In genomic region chr12:121932914-121933521, GRCh38 we compare ENCODE assay signal across 18 cellular contexts. TPM values are rescaled to one million over a fixed set of nuclear protein-coding genes. Genes with fewer than 3 reads are reported as not detected.
DNase-seq lines count a peak whose midpoint lies in the region; ATAC-seq and TF ChIP-seq lines count a peak whose summit lies in the region.
"Had no signal": no experiment of that assay in that cellular context is flagged by ENCODE, and none has a peak within 500 bp of the region (broad histone marks: within the 10 kb centered on the region; RNA-seq: fewer than 3 reads in every experiment).

No MANE protein-coding gene starts in this region.

- TF ChIP-seq CTCF in H9 (conservative IDR thresholded peaks at IDR 0.05) (no peak), upper lobe of right lung (IDR thresholded peaks at IDR 0.05) (no peak)

- no peak for ATAC-seq in central memory CD8-positive, alpha-beta T cell (replicated peaks; ENCODE audit: extremely low read depth, poor library complexity, severe bottlenecking)
- no peak for ATAC-seq in naive B cell (ENCODE audit: low read depth in 2 of 2)
- ATAC-seq in upper lobe of right lung: peak; percentile 8
- no peak for ATAC-seq in GM18870 (IDR thresholded peaks at IDR 0.05; ENCODE audit: unreplicated experiment)
- ATAC-seq in GM19455 (IDR thresholded peaks at IDR 0.05; ENCODE audit: unreplicated experiment): no peak

- H2BK20ac ChIP-seq in H9 (ENCODE audit: low read depth, low read length, poor library complexity, severe bottlenecking): no peak overlapping the region

- H3K4me1 ChIP-seq in H9 (ENCODE audit: insufficient read depth, low read length) (peaks cover 4% of the 10 kb centered on the region; the same call in 1 of the 2 replicates), upper lobe of right lung (no peaks in the 10 kb centered on the region)
- H3K4me1 ChIP-seq: A549, Caco-2 had no signal

- H4K5ac ChIP-seq in H9 (ENCODE audit: insufficient read length, low read depth, low read length): no peak overlapping the region

- H2BK5ac ChIP-seq in H9 (ENCODE audit: insufficient read length, low read length): no peak overlapping the region

- no peak overlapping the region for H4K91ac ChIP-seq in H9 (ENCODE audit: insufficient read length, low read depth, low read length)

- intact Hi-C loops in upper lobe of right lung (cut with DNase I): no loop called here

- no peak overlapping the region for H3K4me2 ChIP-seq in H9 (ENCODE audit: insufficient read depth, insufficient read length, low read length)
- H3K4me2 ChIP-seq: A549 had no signal

- DNase-seq in H9: no peak
- no peak for DNase-seq in central memory CD8-positive, alpha-beta T cell (ENCODE audit: low spot score in 2 of 2)
- DNase-seq in naive B cell: no peak
- DNase-seq in upper lobe of right lung: no peak
- no peak for DNase-seq in NCI-H187 (lab: John Stamatoyannopoulos, UW)
- DNase-seq: DMS153, KBM-7, NCI-H1417 treated with DMSO at 0.1 percent for 48 hours, NCI-H2029, NCI-H2171 treated with DMSO at 0.1 percent for 48 hours, NCI-H774, PC-3 had no signal

- H3K23me2 ChIP-seq in H9 (ENCODE audit: insufficient read length, low read depth, low read length, poor library complexity, severe bottlenecking): no peaks in the 10 kb centered on the region

- H2BK12ac ChIP-seq in H9 (ENCODE audit: insufficient read length, low read depth, low read length): no peak overlapping the region

- no peak overlapping the region for H2AK5ac ChIP-seq in H9 (ENCODE audit: insufficient read length, low read length)

- WGBS in H9 (ENCODE audit: extremely low coverage, insufficient read length, low lambda C conversion rate): no CpG with 5 or more reads among the region's 4 CpGs

- H3K27ac ChIP-seq in H9 (ENCODE audit: insufficient read length, low read depth, low read length) (no peak overlapping the region), upper lobe of right lung (no peak overlapping the region)
- H3K27ac ChIP-seq: A549, SJSA1 had no signal

- H3K23ac ChIP-seq in H9 (ENCODE audit: insufficient read length, low read depth, low read length): no peak overlapping the region

- H3K27me3 ChIP-seq in H9 (ENCODE audit: insufficient read depth, low read length) (no peaks in the 10 kb centered on the region), upper lobe of right lung (no peaks in the 10 kb centered on the region)
- H3K27me3 ChIP-seq: SJSA1 had no signal

- no peak overlapping the region for H2AFZ ChIP-seq in H9 (ENCODE audit: low read length)

- no peak overlapping the region for H3T11ph ChIP-seq in H9 (ENCODE audit: low read length)

- H3K27me3 Mint-ChIP-seq in H9 (ENCODE audit: low read depth) (no peaks in the 10 kb centered on the region), naive B cell (peaks cover 0 to 4% (median 0%) of the 10 kb centered on the region in 3 donors)
- H3K27me3 Mint-ChIP-seq in central memory CD8-positive, alpha-beta T cell: no peaks in the 10 kb centered on the region

- H3K9ac ChIP-seq in H9 (ENCODE audit: extremely low read depth, insufficient read length, low read length): no peak overlapping the region

- H3K4me3 Mint-ChIP-seq in H9 (no peak overlapping the region), naive B cell (peak overlapping the region in 1 of 8 donors; percentile 25)
- H3K4me3 Mint-ChIP-seq in central memory CD8-positive, alpha-beta T cell: no peak overlapping the region
- H3K4me3 Mint-ChIP-seq: CD14-positive monocyte had no signal

- H3K36me3 ChIP-seq in upper lobe of right lung: no peaks in the 10 kb centered on the region

- H3K4me3 ChIP-seq in upper lobe of right lung: no peak overlapping the region
- H3K4me3 ChIP-seq: A549, SJSA1 had no signal

- H3K14ac ChIP-seq in H9 (ENCODE audit: insufficient read depth, low read length): no peak overlapping the region

- peaks cover 4 to 8% (median 8%) of the 10 kb centered on the region in 3 experiments; a peak in 6 of 7 replicates for H3K36me3 Mint-ChIP-seq in H9 (ENCODE audit: insufficient read depth in 1 of 3, low read depth in 3 of 3)
- H3K36me3 Mint-ChIP-seq in central memory CD8-positive, alpha-beta T cell (ENCODE audit: insufficient read depth): no peaks in the 10 kb centered on the region
- H3K36me3 Mint-ChIP-seq in naive B cell: peaks cover 0 to 6% of the 10 kb centered on the region in 2 donors
- H3K36me3 Mint-ChIP-seq: CD14-positive monocyte had no signal

- no peaks in the 10 kb centered on the region for H3K79me2 ChIP-seq in H9 (ENCODE audit: insufficient read depth, low read length)

- H4K8ac ChIP-seq in H9 (replicated peaks; ENCODE audit: insufficient read length, low read depth, low read length): no peak overlapping the region

- H3K9me3 ChIP-seq in H9 (ENCODE audit: control insufficient read depth, low read depth, low read length): no peaks in the 10 kb centered on the region
- H3K9me3 ChIP-seq in upper lobe of right lung: no peaks in the 10 kb centered on the region
- H3K9me3 ChIP-seq: A549, Caco-2, SJSA1 had no signal

- no peak overlapping the region for H3K4ac ChIP-seq in H9 (ENCODE audit: low read depth, low read length)

- H3K18ac ChIP-seq in H9 (ENCODE audit: insufficient read length, low read depth, low read length): no peak overlapping the region

- no peaks in the 10 kb centered on the region for H4K20me1 ChIP-seq in H9 (ENCODE audit: control insufficient read depth, insufficient read depth, insufficient read length)

- peaks cover 16 to 21% of the 10 kb centered on the region in 2 experiments for H3K4me1 Mint-ChIP-seq in H9
- H3K4me1 Mint-ChIP-seq in central memory CD8-positive, alpha-beta T cell: no peaks in the 10 kb centered on the region
- H3K4me1 Mint-ChIP-seq in naive B cell: peaks cover 36 to 50% (median 39%) of the 10 kb centered on the region in 3 donors

- H3K56ac ChIP-seq in H9 (ENCODE audit: insufficient read length, low read depth, low read length): no peak overlapping the region

- H3K9me3 Mint-ChIP-seq in H9: peaks cover 3 to 7% of the 10 kb centered on the region in 2 experiments; a peak in 3 of 5 replicates
- no peaks in the 10 kb centered on the region for H3K9me3 Mint-ChIP-seq in central memory CD8-positive, alpha-beta T cell
- H3K9me3 Mint-ChIP-seq in naive B cell: peaks cover 0 to 2% (median 0%) of the 10 kb centered on the region in 7 donors

- H2BK15ac ChIP-seq in H9 (ENCODE audit: low read depth, low read length): no peak overlapping the region

- no peak overlapping the region for H2BK120ac ChIP-seq in H9 (ENCODE audit: low read depth, low read length, poor library complexity, severe bottlenecking)

- no peaks in the 10 kb centered on the region for H3K79me1 ChIP-seq in H9 (ENCODE audit: insufficient read depth, low read depth, low read length, poor library complexity, severe bottlenecking)

- H3K27ac Mint-ChIP-seq in H9 (peak overlapping the region in 2 of 3 experiments; percentile 1 to 47; a peak in 4 of 7 replicates), naive B cell (peak overlapping the region in 4 of 6 donors; percentile 16 to 84 (median 52))
- peak overlapping the region; percentile 10 for H3K27ac Mint-ChIP-seq in central memory CD8-positive, alpha-beta T cell (ENCODE audit: low read depth)

RNA-seq across cellular contexts. Expression of gene CFAP251, which starts 14.6 kb away (rescaled TPM):
- total RNA-seq in H9 (2021): 0.81 and 0.97 TPM in 2 replicates
- under 1 TPM in 4 of 6 donors, not detected in 2; 0.26 to 0.91 (median 0.55) TPM for polyA plus RNA-seq in naive B cell (ENCODE audit: low read depth in 6 of 6)
- total RNA-seq in upper lobe of right lung: 2.5 TPM

RNA-seq across cellular contexts. Expression of gene PSMD9, which starts 44.4 kb away (rescaled TPM):
- 39.9 and 41.2 TPM in 2 replicates for total RNA-seq in H9 (2021)
- polyA plus RNA-seq in naive B cell (ENCODE audit: low read depth in 6 of 6): 10 to 100 TPM; 71.6 to 97.1 (median 74.1) TPM
- total RNA-seq in upper lobe of right lung: 43.4 TPM
